Comparison of ENCODE assay signal across 8 cellular contexts in genomic region chr3:172106989-172107388, GRCh38.
A peak's percentile ranks its signal among the peaks of the same experiment; 100 is the strongest.
DNase-seq lines count a peak whose midpoint lies in the region; ATAC-seq and TF ChIP-seq lines count a peak whose summit lies in the region.

No MANE protein-coding gene starts in this region.

- H3K4me1 ChIP-seq in thyroid gland, result peaks cover 60 to 63% of the 10 kb centered on the region in 2 donors

- peak overlapping the region; percentile 91 for H3K4me3 Mint-ChIP-seq in activated naive CD4-positive, alpha-beta T cell treated with anti-CD3 and anti-CD28 coated beads, Interleukin-2, amount 50 U/mL, for 24 hours
- peak overlapping the region; percentile 70 to 86 (median 84) for H3K4me3 Mint-ChIP-seq in naive thymus-derived CD8-positive, alpha-beta T cell

- H3K4me3 ChIP-seq in thyroid gland (replicated peaks in 1 of 3), result no peak overlapping the region

- POLR2A ChIA-PET in naive thymus-derived CD8-positive, alpha-beta T cell (lab: Charles Lee), result interaction anchor here (1.0 to 2.8 kb wide), 4 partner anchors 10 to 72 kb away, joined by 3 to 17 read pairs (median 5); partner anchors contain the start of gene FNDC3B

- intact Hi-C loops in thyroid gland (cut with DNase I), result no loop called here

- peaks cover 4% of the 10 kb centered on the region for H3K36me3 Mint-ChIP-seq in activated naive CD4-positive, alpha-beta T cell treated with anti-CD3 and anti-CD28 coated beads, Interleukin-2, amount 50 U/mL, for 24 hours
- H3K36me3 Mint-ChIP-seq in naive thymus-derived CD8-positive, alpha-beta T cell, result no peaks in the 10 kb centered on the region

- ATAC-seq in GM18868 (IDR thresholded peaks at IDR 0.05; ENCODE audit: unreplicated experiment), result peak; percentile 50
- ATAC-seq in HG03060 (IDR thresholded peaks at IDR 0.05; ENCODE audit: low read depth, unreplicated experiment), result peak; percentile 38
- peak; percentile 79 to 82 for ATAC-seq in naive thymus-derived CD8-positive, alpha-beta T cell

- H3K27me3 Mint-ChIP-seq in activated naive CD4-positive, alpha-beta T cell treated with anti-CD3 and anti-CD28 coated beads, Interleukin-2, amount 50 U/mL, for 24 hours, result no peaks in the 10 kb centered on the region
- peaks cover 0 to 2% (median 0%) of the 10 kb centered on the region in 5 donors for H3K27me3 Mint-ChIP-seq in naive thymus-derived CD8-positive, alpha-beta T cell

- 69 to 74% methylated on average over 7 of the region's 7 CpGs for WGBS in thyroid gland, 2 donors

- peak; percentile 73 for DNase-seq in SKM-1 (lab: John Stamatoyannopoulos, UW; ENCODE audit: unreplicated experiment)
- peak; percentile 11 to 90 (median 73) for DNase-seq in naive thymus-derived CD8-positive, alpha-beta T cell
- DNase-seq in thyroid gland, result peak; percentile 35 to 36
- no peak for DNase-seq in H4 (ENCODE audit: low spot score)
- no peak for DNase-seq in NCI-H1105 treated with DMSO at 0.1 percent for 48 hours (lab: John Stamatoyannopoulos, UW)

- peak overlapping the region; percentile 99 for H3K27ac Mint-ChIP-seq in activated naive CD4-positive, alpha-beta T cell treated with anti-CD3 and anti-CD28 coated beads, Interleukin-2, amount 50 U/mL, for 24 hours
- peak overlapping the region; percentile 88 to 96 (median 93) for H3K27ac Mint-ChIP-seq in naive thymus-derived CD8-positive, alpha-beta T cell

- peaks cover 83% of the 10 kb centered on the region for H3K4me1 Mint-ChIP-seq in activated naive CD4-positive, alpha-beta T cell treated with anti-CD3 and anti-CD28 coated beads, Interleukin-2, amount 50 U/mL, for 24 hours
- peaks cover 45 to 84% (median 82%) of the 10 kb centered on the region in 4 donors for H3K4me1 Mint-ChIP-seq in naive thymus-derived CD8-positive, alpha-beta T cell

- H3K27ac ChIP-seq in thyroid gland, result peak overlapping the region in 1 of 3 donors; percentile 21

- no peaks in the 10 kb centered on the region for H3K9me3 Mint-ChIP-seq in activated naive CD4-positive, alpha-beta T cell treated with anti-CD3 and anti-CD28 coated beads, Interleukin-2, amount 50 U/mL, for 24 hours
- no peaks in the 10 kb centered on the region for H3K9me3 Mint-ChIP-seq in naive thymus-derived CD8-positive, alpha-beta T cell

- TF ChIP-seq POLR2A in thyroid gland (IDR thresholded peaks at IDR 0.05), result no peak

- no peaks in the 10 kb centered on the region for H3K36me3 ChIP-seq in thyroid gland

- H3K9me3 ChIP-seq in thyroid gland, result no peaks in the 10 kb centered on the region

- no peaks in the 10 kb centered on the region for H3K27me3 ChIP-seq in thyroid gland

- no peak for TF ChIP-seq CTCF in thyroid gland (IDR thresholded peaks at IDR 0.05)

Comparison
In these comparisons a context has a peak if more than half of its experiments do, and no peak if none do; other contexts are left out.
1. DNase-seq: peak in SKM-1 (single experiment), naive thymus-derived CD8-positive, alpha-beta T cell (10 of 10) and thyroid gland (2 of 2); none in H4 (single experiment) and NCI-H1105 treated with DMSO at 0.1 percent for 48 hours (single experiment).
2. Peak in every context shown above with its lines, with median percentiles within 50 percentile points of each other: ATAC-seq.